Comparison of ENCODE assay signal across 8 cellular contexts in the genomic region with DNA sequence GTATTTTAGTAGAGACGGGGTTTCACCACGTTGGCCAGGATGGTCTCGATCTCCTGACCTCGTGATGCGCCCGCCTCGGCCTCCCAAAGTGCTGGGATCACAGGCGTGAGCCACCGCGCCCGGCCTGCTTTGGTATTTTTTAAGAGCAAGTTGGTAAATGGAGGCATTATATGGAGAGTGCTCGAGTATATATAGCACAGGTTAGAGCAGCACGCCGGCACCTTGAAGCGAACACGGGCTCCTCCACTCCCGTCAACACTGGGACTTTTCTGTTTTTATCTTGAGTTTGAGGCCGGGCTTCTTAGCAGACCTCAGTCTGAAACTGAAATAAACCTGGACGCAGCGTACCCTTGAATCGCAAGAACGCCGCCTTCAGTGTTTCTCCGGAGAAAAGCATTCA. TPM values are rescaled to one million over a fixed set of nuclear protein-coding genes. Genes with fewer than 3 reads are reported as not detected.
DNase-seq lines count a peak whose midpoint lies in the region; ATAC-seq and TF ChIP-seq lines count a peak whose summit lies in the region.
"Not testable (repeated sequence)": the region's sequence is repeated elsewhere in the genome, so short reads cannot be mapped to it uniquely, and the experiment has no call there.

No MANE protein-coding gene starts in this region.

- not testable (repeated sequence) for H3K36me3 Mint-ChIP-seq in activated T-helper 1 cell treated with anti-CD3 and anti-CD28 coated beads, Interleukin-12 subunit alpha, Interleukin-12 subunit beta, Interleukin-2, Interleukin-4 antibody, amounts not matched to agents 30 ng/mL and 10 ng/mL and 1 ng/mL, durations not matched to agents 14 hours and 24 hours and 36 hours (ENCODE audit: low read depth); natural killer cell treated with Interleukin-12 subunit alpha and Interleukin-12 subunit beta and Interleukin-15 and Interleukin-18, amount 100 ng/mL, for 72 hours

- H3K4me1 ChIP-seq in ACC112 (ENCODE audit: control insufficient read depth, insufficient read depth, low read length, unreplicated experiment); PC-9 (replicated peaks; ENCODE audit: insufficient read depth); iPS-20b (ENCODE audit: insufficient read depth, low read length): not testable (repeated sequence)

- not testable (repeated sequence) for H3K79me2 ChIP-seq in ACC112 (ENCODE audit: control insufficient read depth, insufficient read depth, low read length, unreplicated experiment); PC-9 (ENCODE audit: low read depth)

- not testable (repeated sequence) for H3K27me3 Mint-ChIP-seq in activated T-helper 1 cell treated with anti-CD3 and anti-CD28 coated beads, Interleukin-12 subunit alpha, Interleukin-12 subunit beta, Interleukin-2, Interleukin-4 antibody, amounts not matched to agents 30 ng/mL and 10 ng/mL and 1 ng/mL, durations not matched to agents 14 hours and 24 hours and 36 hours (ENCODE audit: insufficient read depth); natural killer cell treated with Interleukin-12 subunit alpha and Interleukin-12 subunit beta and Interleukin-15 and Interleukin-18, amount 100 ng/mL, for 72 hours
- peaks cover 17% of the 10 kb centered on the region for H3K27me3 Mint-ChIP-seq in stimulated activated naive CD8-positive, alpha-beta T cell treated with anti-CD3 and anti-CD28 coated beads, Interleukin-15, amount 100 ng/mL, for 72 hours

- not testable (repeated sequence) for H3K27ac Mint-ChIP-seq in activated T-helper 1 cell treated with anti-CD3 and anti-CD28 coated beads, Interleukin-12 subunit alpha, Interleukin-12 subunit beta, Interleukin-2, Interleukin-4 antibody, amounts not matched to agents 30 ng/mL and 10 ng/mL and 1 ng/mL, durations not matched to agents 14 hours and 24 hours and 36 hours; stimulated activated naive CD8-positive, alpha-beta T cell treated with anti-CD3 and anti-CD28 coated beads, Interleukin-15, amount 100 ng/mL, for 72 hours
- H3K27ac Mint-ChIP-seq in natural killer cell treated with Interleukin-12 subunit alpha and Interleukin-12 subunit beta and Interleukin-15 and Interleukin-18, amount 100 ng/mL, for 72 hours: peak overlapping the region; percentile 51 to 60

- H3K4me3 ChIP-seq in ACC112 (ENCODE audit: low read depth, low read length) (peak overlapping the region; percentile 63; the same call in 1 of the 2 replicates), PC-9 (peak overlapping the region; percentile 72; the same call in 1 of the 2 replicates), coronary artery (peak overlapping the region; percentile 76), iPS-20b (ENCODE audit: low read length) (peak overlapping the region; percentile 76)
- not testable (repeated sequence) for H3K4me3 ChIP-seq in H7 (ENCODE audit: insufficient read depth, low read depth, low read length)

- not testable (repeated sequence) for TF ChIP-seq CTCF in PC-9 (conservative IDR thresholded peaks at IDR 0.05); coronary artery (IDR thresholded peaks at IDR 0.05)

- H3K9me3 Mint-ChIP-seq in activated T-helper 1 cell treated with anti-CD3 and anti-CD28 coated beads, Interleukin-12 subunit alpha, Interleukin-12 subunit beta, Interleukin-2, Interleukin-4 antibody, amounts not matched to agents 30 ng/mL and 10 ng/mL and 1 ng/mL, durations not matched to agents 14 hours and 24 hours and 36 hours; natural killer cell treated with Interleukin-12 subunit alpha and Interleukin-12 subunit beta and Interleukin-15 and Interleukin-18, amount 100 ng/mL, for 72 hours; stimulated activated naive CD8-positive, alpha-beta T cell treated with anti-CD3 and anti-CD28 coated beads, Interleukin-15, amount 100 ng/mL, for 72 hours: not testable (repeated sequence)

- CTCF ChIA-PET in PC-9 (lab: Charles Lee): not testable (repeated sequence)

- H3K9me3 ChIP-seq in PC-9 (ENCODE audit: insufficient read depth, low read depth); iPS-20b (ENCODE audit: insufficient read depth, low read depth, low read length): not testable (repeated sequence)

- H3K27me3 ChIP-seq in ACC112 (ENCODE audit: insufficient read depth, low read length) (peaks cover 66% of the 10 kb centered on the region), H7 (ENCODE audit: control insufficient read depth, insufficient read depth, low read length) (peaks cover 27% of the 10 kb centered on the region), iPS-20b (ENCODE audit: insufficient read depth, low read length) (peaks cover 56% of the 10 kb centered on the region)
- not testable (repeated sequence) for H3K27me3 ChIP-seq in PC-9 (ENCODE audit: insufficient read depth, low read depth)

- H3K4me3 Mint-ChIP-seq in activated T-helper 1 cell treated with anti-CD3 and anti-CD28 coated beads, Interleukin-12 subunit alpha, Interleukin-12 subunit beta, Interleukin-2, Interleukin-4 antibody, amounts not matched to agents 30 ng/mL and 10 ng/mL and 1 ng/mL, durations not matched to agents 14 hours and 24 hours and 36 hours: peak overlapping the region; percentile 83
- peak overlapping the region; percentile 87 for H3K4me3 Mint-ChIP-seq in natural killer cell treated with Interleukin-12 subunit alpha and Interleukin-12 subunit beta and Interleukin-15 and Interleukin-18, amount 100 ng/mL, for 72 hours
- peak overlapping the region; percentile 85 to 86 for H3K4me3 Mint-ChIP-seq in stimulated activated naive CD8-positive, alpha-beta T cell treated with anti-CD3 and anti-CD28 coated beads, Interleukin-15, amount 100 ng/mL, for 72 hours

- BruUV-seq in PC-9 (replicated peaks; lab: Mats Ljungman, UMichigan): not testable (repeated sequence)

- H2AFZ ChIP-seq in ACC112 (ENCODE audit: low read length, unreplicated experiment): not testable (repeated sequence)
- peak overlapping the region; percentile 87 for H2AFZ ChIP-seq in PC-9

- H3K9ac ChIP-seq in iPS-20b (ENCODE audit: low read depth, low read length): not testable (repeated sequence)

- peak overlapping the region; percentile 83 for H3K4me2 ChIP-seq in PC-9

- ATAC-seq in natural killer cell treated with Interleukin-12 subunit alpha and Interleukin-12 subunit beta and Interleukin-15 and Interleukin-18, amount 100 ng/mL, for 72 hours; stimulated activated naive CD8-positive, alpha-beta T cell treated with anti-CD3 and anti-CD28 coated beads, Interleukin-15, amount 100 ng/mL, for 72 hours: not testable (repeated sequence)

- POLR2A ChIA-PET in PC-9 (lab: Charles Lee; ENCODE audit: unreplicated experiment): not testable (repeated sequence)

- not testable (repeated sequence) for H3F3A ChIP-seq in PC-9 (ENCODE audit: insufficient read depth, low read depth)

- H3K4me1 Mint-ChIP-seq in activated T-helper 1 cell treated with anti-CD3 and anti-CD28 coated beads, Interleukin-12 subunit alpha, Interleukin-12 subunit beta, Interleukin-2, Interleukin-4 antibody, amounts not matched to agents 30 ng/mL and 10 ng/mL and 1 ng/mL, durations not matched to agents 14 hours and 24 hours and 36 hours (ENCODE audit: low read depth): peaks cover 20% of the 10 kb centered on the region
- H3K4me1 Mint-ChIP-seq in natural killer cell treated with Interleukin-12 subunit alpha and Interleukin-12 subunit beta and Interleukin-15 and Interleukin-18, amount 100 ng/mL, for 72 hours (ENCODE audit: low read depth in 2 of 2): peaks cover 17 to 21% of the 10 kb centered on the region in 2 donors
- H3K4me1 Mint-ChIP-seq in stimulated activated naive CD8-positive, alpha-beta T cell treated with anti-CD3 and anti-CD28 coated beads, Interleukin-15, amount 100 ng/mL, for 72 hours: peaks cover 10% of the 10 kb centered on the region

- not testable (repeated sequence) for H3K36me3 ChIP-seq in ACC112 (ENCODE audit: insufficient read depth, low read length); H7 (replicated peaks; ENCODE audit: control insufficient read depth, insufficient read depth, low read length); PC-9 (ENCODE audit: low read depth); iPS-20b (ENCODE audit: insufficient read depth, low read depth, low read length)

- not testable (repeated sequence) for H3K9me2 ChIP-seq in PC-9 (ENCODE audit: insufficient read depth)

- peak; percentile 29 for DNase-seq in H7
- not testable (repeated sequence) for DNase-seq in PC-9; activated T-helper 1 cell treated with anti-CD3 and anti-CD28 coated beads, Interleukin-12 subunit alpha, Interleukin-12 subunit beta, Interleukin-2, Interleukin-4 antibody, amounts not matched to agents 30 ng/mL and 10 ng/mL and 1 ng/mL, durations not matched to agents 14 hours and 24 hours and 36 hours (ENCODE audit: low spot score); coronary artery (ENCODE audit: low spot score); natural killer cell treated with Interleukin-12 subunit alpha and Interleukin-12 subunit beta and Interleukin-15 and Interleukin-18, amount 100 ng/mL, for 72 hours (ENCODE audit: low spot score); stimulated activated naive CD8-positive, alpha-beta T cell treated with anti-CD3 and anti-CD28 coated beads, Interleukin-15, amount 100 ng/mL, for 72 hours

- H3K27ac ChIP-seq in ACC112 (ENCODE audit: low read depth, low read length); PC-9; iPS-20b (ENCODE audit: low read length): not testable (repeated sequence)
- peak overlapping the region in 1 of 2 donors; percentile 85 for H3K27ac ChIP-seq in coronary artery

- intact Hi-C loops in PC-9 (cut with micrococcal nuclease; ENCODE audit: unreplicated experiment): not testable (repeated sequence)
- intact Hi-C loops in activated T-helper 1 cell treated with anti-CD3 and anti-CD28 coated beads, Interleukin-12 subunit alpha, Interleukin-12 subunit beta, Interleukin-2, Interleukin-4 antibody, amounts not matched to agents 30 ng/mL and 10 ng/mL and 1 ng/mL, durations not matched to agents 14 hours and 24 hours and 36 hours (cut with micrococcal nuclease): loop anchor here (2.0 kb wide), 1 partner anchor 67 kb away; no protein-coding TSS in a partner anchor

- H4K20me1 ChIP-seq in PC-9 (ENCODE audit: insufficient read depth): not testable (repeated sequence)

RNA-seq across cellular contexts. Expression of a gene that starts 0.8 kb away (rescaled TPM):
- 0.41 and 0.80 TPM in 2 replicates for total RNA-seq in H7 (2014; rRNA removed; shearing (Covaris generic))
- total RNA-seq in PC-9 (2021): 7.5 and 8.1 TPM in 2 replicates
- 120 and 122 TPM in 2 replicates for total RNA-seq in activated T-helper 1 cell treated with anti-CD3 and anti-CD28 coated beads, Interleukin-12 subunit alpha, Interleukin-12 subunit beta, Interleukin-2, Interleukin-4 antibody, amounts not matched to agents 30 ng/mL and 10 ng/mL and 1 ng/mL, durations not matched to agents 14 hours and 24 hours and 36 hours
- 100 to 1,000 TPM; 143 to 174 TPM for total RNA-seq in natural killer cell treated with Interleukin-12 subunit alpha and Interleukin-12 subunit beta and Interleukin-15 and Interleukin-18, amount 100 ng/mL, for 72 hours

RNA-seq across cellular contexts. Expression of a gene that starts 35.0 kb away (rescaled TPM):
- total RNA-seq in H7 (2014; rRNA removed; shearing (Covaris generic)): 9.4 and 11.2 TPM in 2 replicates
- 16.7 and 19.5 TPM in 2 replicates for total RNA-seq in PC-9 (2021)
- 26.8 and 30.4 TPM in 2 replicates for total RNA-seq in activated T-helper 1 cell treated with anti-CD3 and anti-CD28 coated beads, Interleukin-12 subunit alpha, Interleukin-12 subunit beta, Interleukin-2, Interleukin-4 antibody, amounts not matched to agents 30 ng/mL and 10 ng/mL and 1 ng/mL, durations not matched to agents 14 hours and 24 hours and 36 hours
- 10 to 100 TPM; 33.4 to 56.6 TPM for total RNA-seq in natural killer cell treated with Interleukin-12 subunit alpha and Interleukin-12 subunit beta and Interleukin-15 and Interleukin-18, amount 100 ng/mL, for 72 hours

Comparison
In these comparisons a context has a peak if more than half of its experiments do, and no peak if none do; other contexts are left out.
1. RNA of a gene that starts 0.8 kb away (total RNA-seq): 143 to 174 TPM in natural killer cell treated with Interleukin-12 subunit alpha and Interleukin-12 subunit beta and Interleukin-15 and Interleukin-18, amount 100 ng/mL, for 72 hours and 120 to 122 TPM in activated T-helper 1 cell treated with anti-CD3 and anti-CD28 coated beads, Interleukin-12 subunit alpha, Interleukin-12 subunit beta, Interleukin-2, Interleukin-4 antibody, amounts not matched to agents 30 ng/mL and 10 ng/mL and 1 ng/mL, durations not matched to agents 14 hours and 24 hours and 36 hours; 7.5 to 8.1 TPM in PC-9 and 0.41 to 0.80 TPM in H7; every median in the first group is over 10 times any median in the second.
2. Peak in every context shown above with its lines, with median percentiles within 50 percentile points of each other: H3K4me3 Mint-ChIP-seq.